ENCODE assay signal across 1 cellular context in the genomic region with DNA sequence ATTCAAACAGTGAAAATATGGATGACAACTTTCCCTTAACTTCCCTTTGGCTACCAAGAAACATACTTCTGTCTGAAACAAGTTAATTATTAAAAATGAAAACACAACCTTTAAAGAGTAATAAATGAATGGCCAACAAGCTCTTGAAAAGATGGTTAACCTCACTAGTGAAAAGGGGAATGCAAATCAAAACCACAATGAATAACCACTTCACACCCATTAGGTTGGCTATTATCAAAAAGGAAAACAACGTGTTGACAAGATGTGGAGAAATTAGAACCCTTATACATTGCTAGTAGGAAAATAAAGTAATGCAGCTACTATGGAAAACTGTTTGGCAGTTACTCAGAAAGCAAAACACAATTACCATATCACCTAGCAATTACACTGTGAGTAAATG.
TF ChIP-seq lines count a peak whose summit lies in the region.

No MANE protein-coding gene starts in this region.

TF ChIP-seq in GM12878, 131 proteins besides CTCF, POLR2A, EP300 and RAD21 (continued from another document):
- TF ChIP-seq JUNB (IDR thresholded peaks at IDR 0.05) (no peak), SRF (IDR thresholded peaks at IDR 0.05; ENCODE audit: low read depth in 2 of 2, low read length in 2 of 2) (no peak), CHD1 (IDR thresholded peaks at IDR 0.05; ENCODE audit: low read depth, low read length) (no peak), RFX5 (IDR thresholded peaks at IDR 0.05; ENCODE audit: low read depth, low read length) (no peak), SREBF1 (IDR thresholded peaks at IDR 0.05; ENCODE audit: low read length) (no peak), CREM (IDR thresholded peaks at IDR 0.05; ENCODE audit: low read depth) (no peak), RAD51 (IDR thresholded peaks at IDR 0.05) (no peak; the same call in 1 of the 2 replicates), SUPT20H (IDR thresholded peaks at IDR 0.05; ENCODE audit: borderline replicate concordance, control insufficient read depth, low read depth, low read length) (no peak), SUZ12 (IDR thresholded peaks at IDR 0.05; ENCODE audit: unreplicated experiment) (no peak)
- TF ChIP-seq, protein P1, sequence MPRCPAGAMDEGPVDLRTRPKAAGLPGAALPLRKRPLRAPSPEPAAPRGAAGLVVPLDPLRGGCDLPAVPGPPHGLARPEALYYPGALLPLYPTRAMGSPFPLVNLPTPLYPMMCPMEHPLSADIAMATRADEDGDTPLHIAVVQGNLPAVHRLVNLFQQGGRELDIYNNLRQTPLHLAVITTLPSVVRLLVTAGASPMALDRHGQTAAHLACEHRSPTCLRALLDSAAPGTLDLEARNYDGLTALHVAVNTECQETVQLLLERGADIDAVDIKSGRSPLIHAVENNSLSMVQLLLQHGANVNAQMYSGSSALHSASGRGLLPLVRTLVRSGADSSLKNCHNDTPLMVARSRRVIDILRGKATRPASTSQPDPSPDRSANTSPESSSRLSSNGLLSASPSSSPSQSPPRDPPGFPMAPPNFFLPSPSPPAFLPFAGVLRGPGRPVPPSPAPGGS (IDR thresholded peaks at IDR 0.05; ENCODE audit: borderline replicate concordance, insufficient read depth, low read depth, low read length, poor library complexity, severe bottlenecking): no peak
